In genomic region chr6:2245103-2245953, GRCh38 we compare ENCODE assay signal across 8 cellular contexts. TPM values are rescaled to one million over a fixed set of nuclear protein-coding genes. Genes with fewer than 3 reads are reported as not detected.
A peak's percentile ranks its signal among the peaks of the same experiment; 100 is the strongest.
DNase-seq lines count a peak whose midpoint lies in the region; ATAC-seq and TF ChIP-seq lines count a peak whose summit lies in the region.

GMDS (minus strand) TSS chr6:2245605.

- peak; percentile 92 for ATAC-seq in GM18868 (IDR thresholded peaks at IDR 0.05; ENCODE audit: unreplicated experiment)
- peak; percentile 93 for ATAC-seq in HG03097 (IDR thresholded peaks at IDR 0.05; ENCODE audit: low FRiP score, unreplicated experiment)

- peak; percentile 61 for DNase-seq in AG04450 (ENCODE audit: low read depth, low spot score)
- peak; percentile 92 for DNase-seq in NCI-H2196 (lab: John Stamatoyannopoulos, UW; ENCODE audit: unreplicated experiment)
- peak; percentile 62 for DNase-seq in activated CD4-positive, CD25-positive, alpha-beta regulatory T cell treated with anti-CD3 and anti-CD28 coated beads, Interleukin-2, amount 50 U/mL, for 16 hours (ENCODE audit: low read depth, low spot score)
- peak in 58 of 61 donors; percentile 22 to 88 (median 75) for DNase-seq in caudate nucleus (lab: John Stamatoyannopoulos, UW)
- DNase-seq in islet precursor cell, result peak; percentile 93
- peak; percentile 84 for DNase-seq in stimulated activated CD4-positive, alpha-beta T cell treated with anti-CD3 and anti-CD28 coated beads, Interleukin-12 subunit alpha, Interleukin-12 subunit beta, amount 100 ng/mL, for 4 hours

- CTCF ChIA-PET in AG04450 (lab: Charles Lee), result no interaction called here

- H3K4me3 ChIP-seq in AG04450 (ENCODE audit: low read depth, low read length), result peak within 1 kb of the TSS; percentile 83

- H3K9me3 ChIP-seq in AG04450 (ENCODE audit: control insufficient read depth, insufficient read depth, low read length), result no peaks in the 10 kb centered on the region

- POLR2A ChIA-PET in AG04450 (lab: Yijun Ruan, JAX), result no interaction called here

- H3K27ac ChIP-seq in AG04450 (ENCODE audit: low read depth, low read length) (peak within 1 kb of the TSS; percentile 40), caudate nucleus (ENCODE audit: low read depth, low read length) (peak within 1 kb of the TSS; percentile 73)

- no peaks in the 10 kb centered on the region for H3K27me3 ChIP-seq in AG04450 (ENCODE audit: control insufficient read depth, insufficient read depth, low read length)

- no peak for TF ChIP-seq CTCF in AG04450 (IDR thresholded peaks at IDR 0.05; ENCODE audit: low read depth, low read length)

RNA-seq across cellular contexts. Expression of gene GMDS, which starts in this region (rescaled TPM):
- 18.8 and 26.4 TPM in 2 replicates for polyA plus RNA-seq in AG04450 (2011; rRNA removed)
- 8.7 and 11.9 TPM in 2 replicates for polyA minus RNA-seq in AG04450 (2011; rRNA and poly(A)+ RNA removed)

Comparison
In these comparisons a context has a peak if more than half of its experiments do, and no peak if none do; other contexts are left out.
1. Peak in every context shown above with its lines: DNase-seq, ATAC-seq, H3K4me3 ChIP-seq and H3K27ac ChIP-seq.